21 cellular contexts compared by ENCODE assay signal in genomic region chr14:102427642-102428041, GRCh38.
"Had no signal": no experiment of that assay in that cellular context is flagged by ENCODE, and none has a peak within 500 bp of the region (broad histone marks: within the 10 kb centered on the region; RNA-seq: fewer than 3 reads in every experiment).

No MANE protein-coding gene starts in this region.

- H3K27me3 Mint-ChIP-seq: effector memory CD8-positive, alpha-beta T cell; stimulated activated naive CD8-positive, alpha-beta T cell treated with anti-CD3 and anti-CD28 coated beads, Interleukin-15, amount 100 ng/mL, for 72 hours had no signal

- H3K4me3 Mint-ChIP-seq: effector memory CD8-positive, alpha-beta T cell; immature natural killer cell; natural killer cell; neural progenitor cell; stimulated activated naive CD8-positive, alpha-beta T cell treated with anti-CD3 and anti-CD28 coated beads, Interleukin-15, amount 100 ng/mL, for 72 hours had no signal

- H3K4me1 Mint-ChIP-seq: immature natural killer cell; natural killer cell; neural progenitor cell; stimulated activated naive CD8-positive, alpha-beta T cell treated with anti-CD3 and anti-CD28 coated beads, Interleukin-15, amount 100 ng/mL, for 72 hours had no signal

- H3K9me3 Mint-ChIP-seq: effector memory CD8-positive, alpha-beta T cell; immature natural killer cell; natural killer cell; neural progenitor cell; stimulated activated naive CD8-positive, alpha-beta T cell treated with anti-CD3 and anti-CD28 coated beads, Interleukin-15, amount 100 ng/mL, for 72 hours had no signal

- H3K4me2 ChIP-seq: neural progenitor cell had no signal

- H3K9me3 ChIP-seq: lower lobe of right lung, psoas muscle, spleen, suprapubic skin, thyroid gland had no signal

- H3K27ac Mint-ChIP-seq: effector memory CD8-positive, alpha-beta T cell; immature natural killer cell; natural killer cell; neural progenitor cell; stimulated activated naive CD8-positive, alpha-beta T cell treated with anti-CD3 and anti-CD28 coated beads, Interleukin-15, amount 100 ng/mL, for 72 hours had no signal

- H3K36me3 ChIP-seq: neural progenitor cell had no signal

- ATAC-seq: effector memory CD8-positive, alpha-beta T cell; left ventricle myocardium superior; lower lobe of right lung; natural killer cell; psoas muscle; stimulated activated naive CD8-positive, alpha-beta T cell treated with anti-CD3 and anti-CD28 coated beads, Interleukin-15, amount 100 ng/mL, for 72 hours had no signal

- H2AFZ ChIP-seq: neural progenitor cell had no signal

- DNase-seq: cerebellar nuclear complex; cortex of kidney; effector memory CD8-positive, alpha-beta T cell; hypothalamus; immature natural killer cell; islet precursor cell; kidney glomerular epithelial cell; left ventricle myocardium superior; lower lobe of right lung; natural killer cell; psoas muscle; right cardiac atrium; spleen; stimulated activated CD4-positive, alpha-beta T cell treated with anti-CD3 and anti-CD28 coated beads, Interleukin-4, amount 100 ng/mL, for 4 hours; stimulated activated naive CD4-positive, alpha-beta T cell; stimulated activated naive CD8-positive, alpha-beta T cell treated with anti-CD3 and anti-CD28 coated beads, Interleukin-15, amount 100 ng/mL, for 72 hours; thyroid gland; trophoblast cell had no signal

- H3K4me3 ChIP-seq: lower lobe of right lung, neural progenitor cell, psoas muscle, skin epidermis, spleen, suprapubic skin, thyroid gland had no signal

- H3K27me3 ChIP-seq: neural progenitor cell, spleen, suprapubic skin, thyroid gland had no signal

- H3K36me3 Mint-ChIP-seq: natural killer cell had no signal

- H3K27ac ChIP-seq: lower lobe of right lung, neural progenitor cell, psoas muscle, skin epidermis, spleen, suprapubic skin, thyroid gland had no signal

- H3K4me1 ChIP-seq: lower lobe of right lung, neural progenitor cell, psoas muscle, spleen, suprapubic skin, thyroid gland had no signal
